24 cellular contexts compared by ENCODE assay signal in the genomic region with DNA sequence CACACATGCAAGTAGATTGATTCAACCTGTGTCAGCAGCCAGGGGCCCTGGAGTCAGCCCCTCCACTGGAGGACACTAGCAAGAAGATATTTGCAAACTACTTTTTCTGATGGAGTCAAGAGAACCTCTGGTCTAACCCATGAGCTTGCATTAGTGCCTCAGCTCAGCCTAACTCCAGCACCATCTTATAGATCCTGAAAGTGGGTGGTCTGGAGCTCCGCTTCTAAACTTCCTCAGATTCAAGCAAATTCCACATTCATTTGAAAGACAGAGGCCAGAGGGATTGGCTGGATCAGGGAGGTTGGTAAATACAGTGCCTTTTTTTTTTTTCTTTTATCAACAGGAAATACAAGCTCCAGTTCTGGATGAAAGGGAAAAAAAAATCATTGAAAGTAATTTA.
A peak's percentile ranks its signal among the peaks of the same experiment; 100 is the strongest.
DNase-seq lines count a peak whose midpoint lies in the region; TF ChIP-seq lines count a peak whose summit lies in the region.
"Had no signal": no experiment of that assay in that cellular context is flagged by ENCODE, and none has a peak within 500 bp of the region (broad histone marks: within the 10 kb centered on the region; RNA-seq: fewer than 3 reads in every experiment).

No MANE protein-coding gene starts in this region.

- no peak overlapping the region for H4K5ac ChIP-seq in H9 (ENCODE audit: insufficient read length, low read depth, low read length)

- H3K4me3 Mint-ChIP-seq in H9 = no peak overlapping the region; a peak in 1 of 5 replicates
- H3K4me3 Mint-ChIP-seq: activated CD4-positive, alpha-beta memory T cell treated with anti-CD3 and anti-CD28 coated beads for 36 hours; activated naive CD8-positive, alpha-beta T cell treated with anti-CD3 and anti-CD28 coated beads, Interleukin-2, amount 10 ng/mL, durations not matched to agents 7 days and 5 days; CD4-positive, CD25-positive, alpha-beta regulatory T cell; natural killer cell treated with Interleukin-12 subunit alpha and Interleukin-12 subunit beta and Interleukin-15 and Interleukin-18, amount 100 ng/mL, for 72 hours; stimulated activated effector memory CD8-positive, alpha-beta T cell treated with anti-CD3 and anti-CD28 coated beads, Interleukin-12 subunit alpha, Interleukin-12 subunit beta, amount 100 ng/mL, for 72 hours had no signal

- H3K14ac ChIP-seq in H9 (ENCODE audit: insufficient read depth, low read length) (no peak overlapping the region), neuronal stem cell (ENCODE audit: low read length) (no peak overlapping the region)

- H2BK5ac ChIP-seq in H9 (ENCODE audit: insufficient read length, low read length) (no peak overlapping the region), neuronal stem cell (ENCODE audit: low read length) (no peak overlapping the region)

- H4K20me1 ChIP-seq in H9 (ENCODE audit: control insufficient read depth, insufficient read depth, insufficient read length) = no peaks in the 10 kb centered on the region

- no peaks in the 10 kb centered on the region for H3K27me3 ChIP-seq in H9 (ENCODE audit: insufficient read depth, low read length)
- no peaks in the 10 kb centered on the region for H3K27me3 ChIP-seq in SJCRH30
- no peaks in the 10 kb centered on the region for H3K27me3 ChIP-seq in neuronal stem cell (ENCODE audit: control insufficient read depth in 3 of 3, insufficient read depth in 3 of 3, low read depth in 1 of 3, low read length in 3 of 3)
- H3K27me3 ChIP-seq: esophagus muscularis mucosa, gastroesophageal sphincter, testis, vagina had no signal

- H3K23me2 ChIP-seq in H9 (ENCODE audit: insufficient read length, low read depth, low read length, poor library complexity, severe bottlenecking) = peaks cover 5% of the 10 kb centered on the region

- no peaks in the 10 kb centered on the region; a peak in 1 of 7 replicates for H3K36me3 Mint-ChIP-seq in H9 (ENCODE audit: insufficient read depth in 1 of 3, low read depth in 3 of 3)
- H3K36me3 Mint-ChIP-seq: activated CD4-positive, alpha-beta memory T cell treated with anti-CD3 and anti-CD28 coated beads for 36 hours; activated naive CD8-positive, alpha-beta T cell treated with anti-CD3 and anti-CD28 coated beads, Interleukin-2, amount 10 ng/mL, durations not matched to agents 7 days and 5 days; CD4-positive, CD25-positive, alpha-beta regulatory T cell; natural killer cell treated with Interleukin-12 subunit alpha and Interleukin-12 subunit beta and Interleukin-15 and Interleukin-18, amount 100 ng/mL, for 72 hours; stimulated activated effector memory CD8-positive, alpha-beta T cell treated with anti-CD3 and anti-CD28 coated beads, Interleukin-12 subunit alpha, Interleukin-12 subunit beta, amount 100 ng/mL, for 72 hours had no signal

- no peaks in the 10 kb centered on the region; a peak in 1 of 5 replicates for H3K9me3 Mint-ChIP-seq in H9
- H3K9me3 Mint-ChIP-seq: activated naive CD8-positive, alpha-beta T cell treated with anti-CD3 and anti-CD28 coated beads, Interleukin-2, amount 10 ng/mL, durations not matched to agents 7 days and 5 days; natural killer cell treated with Interleukin-12 subunit alpha and Interleukin-12 subunit beta and Interleukin-15 and Interleukin-18, amount 100 ng/mL, for 72 hours; stimulated activated effector memory CD8-positive, alpha-beta T cell treated with anti-CD3 and anti-CD28 coated beads, Interleukin-12 subunit alpha, Interleukin-12 subunit beta, amount 100 ng/mL, for 72 hours had no signal

- H3K4me2 ChIP-seq in H9 (ENCODE audit: insufficient read depth, insufficient read length, low read length) (no peak overlapping the region), neuronal stem cell (ENCODE audit: insufficient read depth, low read length, poor library complexity, severe bottlenecking) (no peak overlapping the region)

- H3K27me3 Mint-ChIP-seq in H9 (ENCODE audit: low read depth) = peaks cover 4% of the 10 kb centered on the region

- H2AFZ ChIP-seq in H9 (ENCODE audit: low read length) (no peak overlapping the region), neuronal stem cell (ENCODE audit: low read length) (peak overlapping the region; percentile 50)

- H2BK15ac ChIP-seq in H9 (ENCODE audit: low read depth, low read length) = no peak overlapping the region
- no peak overlapping the region for H2BK15ac ChIP-seq in neuronal stem cell (ENCODE audit: low read length)

- H3K56ac ChIP-seq in H9 (ENCODE audit: insufficient read length, low read depth, low read length) = no peak overlapping the region

- H4K8ac ChIP-seq in H9 (replicated peaks; ENCODE audit: insufficient read length, low read depth, low read length) (no peak overlapping the region), neuronal stem cell (ENCODE audit: low read depth, low read length) (no peak overlapping the region)

- H2BK20ac ChIP-seq in H9 (ENCODE audit: low read depth, low read length, poor library complexity, severe bottlenecking) = no peak overlapping the region

- no CpG with 5 or more reads among the region's 1 CpG for WGBS in H9 (ENCODE audit: extremely low coverage, insufficient read length, low lambda C conversion rate)
- no CpG with 5 or more reads among the region's 1 CpG for WGBS in neuronal stem cell (ENCODE audit: extremely low coverage in 2 of 2, insufficient read length in 2 of 2, insufficient replicate concordance in 1 of 2), 2 donors

- H3K18ac ChIP-seq in H9 (ENCODE audit: insufficient read length, low read depth, low read length) (no peak overlapping the region), neuronal stem cell (ENCODE audit: low read length) (no peak overlapping the region)

- H3K4me1 Mint-ChIP-seq in H9 = peaks cover 64 to 69% of the 10 kb centered on the region in 2 experiments
- H3K4me1 Mint-ChIP-seq: activated naive CD8-positive, alpha-beta T cell treated with anti-CD3 and anti-CD28 coated beads, Interleukin-2, amount 10 ng/mL, durations not matched to agents 7 days and 5 days; CD4-positive, CD25-positive, alpha-beta regulatory T cell; stimulated activated effector memory CD8-positive, alpha-beta T cell treated with anti-CD3 and anti-CD28 coated beads, Interleukin-12 subunit alpha, Interleukin-12 subunit beta, amount 100 ng/mL, for 72 hours had no signal

- H4K91ac ChIP-seq in H9 (ENCODE audit: insufficient read length, low read depth, low read length) = no peak overlapping the region
- H4K91ac ChIP-seq in neuronal stem cell (ENCODE audit: low read depth, low read length, poor library complexity) = no peak overlapping the region

- H3K9ac ChIP-seq in H9 (ENCODE audit: extremely low read depth, insufficient read length, low read length) (no peak overlapping the region), neuronal stem cell (ENCODE audit: low read depth, low read length, poor library complexity) (no peak overlapping the region)

- no peaks in the 10 kb centered on the region for H3K79me2 ChIP-seq in H9 (ENCODE audit: insufficient read depth, low read length)

- H2AK5ac ChIP-seq in H9 (ENCODE audit: insufficient read length, low read length) (no peak overlapping the region), neuronal stem cell (ENCODE audit: low read depth, low read length) (no peak overlapping the region)

- H3K36me3 ChIP-seq in SJCRH30 = no peaks in the 10 kb centered on the region
- H3K36me3 ChIP-seq in neuronal stem cell (replicated peaks in 1 of 2; ENCODE audit: control insufficient read depth in 2 of 2, insufficient read depth in 2 of 2, low read length in 2 of 2) = no peaks in the 10 kb centered on the region
- H3K36me3 ChIP-seq: esophagus muscularis mucosa, gastroesophageal sphincter, vagina had no signal

- no peak for TF ChIP-seq CTCF in H9 (conservative IDR thresholded peaks at IDR 0.05)

- no peak overlapping the region for H3T11ph ChIP-seq in H9 (ENCODE audit: low read length)

- no peak overlapping the region for H3K4ac ChIP-seq in H9 (ENCODE audit: low read depth, low read length)
- H3K4ac ChIP-seq in neuronal stem cell (ENCODE audit: low read length) = no peak overlapping the region

- H3K9me3 ChIP-seq in H9 (ENCODE audit: control insufficient read depth, low read depth, low read length) (no peaks in the 10 kb centered on the region), SJCRH30 (replicated peaks) (no peaks in the 10 kb centered on the region), neuronal stem cell (replicated peaks in 1 of 2; ENCODE audit: control insufficient read depth in 2 of 2, insufficient read depth in 1 of 2, low read depth in 1 of 2, low read length in 2 of 2) (no peaks in the 10 kb centered on the region)
- H3K9me3 ChIP-seq: esophagus muscularis mucosa, gastroesophageal sphincter, testis, vagina had no signal

- H3K4me1 ChIP-seq in H9 (ENCODE audit: insufficient read depth, low read length) (peaks cover 18% of the 10 kb centered on the region), SJCRH30 (peaks cover 22% of the 10 kb centered on the region), neuronal stem cell (ENCODE audit: control insufficient read depth in 2 of 2, insufficient read depth in 1 of 2, low read depth in 1 of 2, low read length in 2 of 2) (peaks cover 18 to 21% of the 10 kb centered on the region in 2 donors)

- DNase-seq in H9 (no peak), SJCRH30 (peak; percentile 10 to 41), iPS DF 19.7 (ENCODE audit: low read depth, low spot score) (peak; percentile 61), neuronal stem cell (ENCODE audit: low spot score) (no peak), SW480 (ENCODE audit: low spot score) (no peak), DMS79 (lab: John Stamatoyannopoulos, UW) (no peak)
- DNase-seq in activated CD4-positive, CD25-positive, alpha-beta regulatory T cell treated with anti-CD3 and anti-CD28 coated beads, Interleukin-2, amount 50 U/mL, for 72 hours = no peak
- DNase-seq: activated CD4-positive, alpha-beta memory T cell treated with anti-CD3 and anti-CD28 coated beads for 36 hours; activated CD4-positive, CD25-positive, alpha-beta regulatory T cell; activated effector memory CD4-positive, alpha-beta T cell treated with Interleukin-2 at 50 U/mL for 16 hours; activated naive CD8-positive, alpha-beta T cell treated with anti-CD3 and anti-CD28 coated beads, Interleukin-2, amount 10 ng/mL, durations not matched to agents 7 days and 5 days; CD4-positive, CD25-positive, alpha-beta regulatory T cell; effector CD8-positive, alpha-beta T cell; GF-D8; NCI-H1105; NCI-H2029 treated with DMSO at 0.1 percent for 48 hours; T1000; testis had no signal

- H3K4me3 ChIP-seq in SJCRH30 = no peak overlapping the region
- H3K4me3 ChIP-seq in neuronal stem cell (ENCODE audit: low read length in 2 of 2) = no peak overlapping the region
- H3K4me3 ChIP-seq: esophagus muscularis mucosa, gastroesophageal sphincter, testis, vagina had no signal

- H3K27ac Mint-ChIP-seq in H9 = 0 out of 7 replicates have a peak overlapping the region, but pooled peaks have one; percentile 40 to 89 (median 65)
- H3K27ac Mint-ChIP-seq: activated CD4-positive, alpha-beta memory T cell treated with anti-CD3 and anti-CD28 coated beads for 36 hours; activated naive CD8-positive, alpha-beta T cell treated with anti-CD3 and anti-CD28 coated beads, Interleukin-2, amount 10 ng/mL, durations not matched to agents 7 days and 5 days; CD4-positive, CD25-positive, alpha-beta regulatory T cell; natural killer cell treated with Interleukin-12 subunit alpha and Interleukin-12 subunit beta and Interleukin-15 and Interleukin-18, amount 100 ng/mL, for 72 hours; progenitor cell of endocrine pancreas; stimulated activated effector memory CD8-positive, alpha-beta T cell treated with anti-CD3 and anti-CD28 coated beads, Interleukin-12 subunit alpha, Interleukin-12 subunit beta, amount 100 ng/mL, for 72 hours had no signal

- H2BK120ac ChIP-seq in H9 (ENCODE audit: low read depth, low read length, poor library complexity, severe bottlenecking) (no peak overlapping the region), neuronal stem cell (ENCODE audit: low read depth, low read length) (no peak overlapping the region)

- no peak overlapping the region for H3K23ac ChIP-seq in H9 (ENCODE audit: insufficient read length, low read depth, low read length)
- no peak overlapping the region for H3K23ac ChIP-seq in neuronal stem cell (ENCODE audit: low read depth, low read length, poor library complexity)

- H2BK12ac ChIP-seq in H9 (ENCODE audit: insufficient read length, low read depth, low read length) = no peak overlapping the region
- no peak overlapping the region for H2BK12ac ChIP-seq in neuronal stem cell (ENCODE audit: low read length)

- H3K27ac ChIP-seq in H9 (ENCODE audit: insufficient read length, low read depth, low read length) (no peak overlapping the region), SJCRH30 (no peak overlapping the region), neuronal stem cell (replicated peaks; ENCODE audit: low read length) (no peak overlapping the region)
- H3K27ac ChIP-seq: esophagus muscularis mucosa, gastroesophageal sphincter, testis, vagina had no signal

- H3K79me1 ChIP-seq in H9 (ENCODE audit: insufficient read depth, low read depth, low read length, poor library complexity, severe bottlenecking) (no peaks in the 10 kb centered on the region), neuronal stem cell (ENCODE audit: low read depth, low read length) (no peaks in the 10 kb centered on the region)

Comparison
In these comparisons a context has a peak if more than half of its experiments do, and no peak if none do; other contexts are left out.
1. DNase-seq: peak in SJCRH30 (2 of 2) and iPS DF 19.7 (single experiment); none in H9 (single experiment), neuronal stem cell (single experiment), activated CD4-positive, CD25-positive, alpha-beta regulatory T cell treated with anti-CD3 and anti-CD28 coated beads, Interleukin-2, amount 50 U/mL, for 72 hours (single experiment), SW480 (single experiment) and DMS79 (single experiment).